15 cellular contexts compared by ENCODE assay signal in genomic region chr1:221841291-221841982, GRCh38.
DNase-seq lines count a peak whose midpoint lies in the region; ATAC-seq and TF ChIP-seq lines count a peak whose summit lies in the region.
"Had no signal": no experiment of that assay in that cellular context is flagged by ENCODE, and none has a peak within 500 bp of the region (broad histone marks: within the 10 kb centered on the region; RNA-seq: fewer than 3 reads in every experiment).

No MANE protein-coding gene starts in this region.

- DNase-seq in MCF 10A (ENCODE audit: unreplicated experiment): peak; percentile 53
- DNase-seq in breast epithelium (ENCODE audit: low spot score in 2 of 2): no peak
- peak; percentile 78 to 91 for DNase-seq in NOMO-1 (lab: John Stamatoyannopoulos, UW; ENCODE audit: unreplicated experiment in 2 of 2)
- DNase-seq in fibroblast of gingiva (ENCODE audit: low read depth): peak; percentile 78
- no peak for DNase-seq in smooth muscle cell (lab: John Stamatoyannopoulos, UW; ENCODE audit: unreplicated experiment)
- no peak for DNase-seq in DMS 273 (lab: John Stamatoyannopoulos, UW; ENCODE audit: unreplicated experiment)
- DNase-seq: activated CD8-positive, alpha-beta memory T cell treated with anti-CD3 and anti-CD28 coated beads, Interleukin-2, amount 50 U/mL, for 4 hours; activated naive CD4-positive, alpha-beta T cell treated with anti-CD3 and anti-CD28 coated beads for 36 hours; DMS 273 treated with DMSO at 0.1 percent for 48 hours had no signal

- H3F3A ChIP-seq in smooth muscle cell (ENCODE audit: low read depth): no peaks in the 10 kb centered on the region

- H3K27ac ChIP-seq in breast epithelium (no peak overlapping the region), smooth muscle cell (ENCODE audit: low read depth) (peak overlapping the region; percentile 89)
- H3K27ac ChIP-seq: neural progenitor cell had no signal

- no peak overlapping the region for H2AFZ ChIP-seq in smooth muscle cell (ENCODE audit: low read depth)
- H2AFZ ChIP-seq: hepatocyte, neural progenitor cell had no signal

- no peak for TF ChIP-seq POLR2A in breast epithelium (IDR thresholded peaks at IDR 0.05)

- H3K4me3 Mint-ChIP-seq in MCF 10A (ENCODE audit: unreplicated experiment): no peak overlapping the region
- H3K4me3 Mint-ChIP-seq: activated naive CD4-positive, alpha-beta T cell treated with anti-CD3 and anti-CD28 coated beads for 36 hours; neural progenitor cell had no signal

- intact Hi-C loops in MCF 10A (cut with micrococcal nuclease) (no loop called here), breast epithelium (cut with DNase I; ENCODE audit: low total_unique reads) (no loop called here)

- H3K27me3 Mint-ChIP-seq in MCF 10A (ENCODE audit: insufficient read depth, unreplicated experiment): no peaks in the 10 kb centered on the region

- CTCF ChIA-PET in MCF 10A (lab: Yijun Ruan, JAX): interaction anchor here (0.6 to 2.6 kb wide), 4 partner anchors 11 to 614 kb away, joined by 3 to 10 read pairs (median 4); no protein-coding TSS in a partner anchor

- BruUV-seq in MCF 10A (replicated peaks; lab: Mats Ljungman, UMichigan): no TSS peak

- no peaks in the 10 kb centered on the region for H3K4me1 ChIP-seq in breast epithelium
- H3K4me1 ChIP-seq in smooth muscle cell (ENCODE audit: low read depth): peaks cover 4% of the 10 kb centered on the region
- H3K4me1 ChIP-seq: neural progenitor cell had no signal

- no peak for TF ChIP-seq CTCF in MCF 10A (IDR thresholded peaks at IDR 0.05; ENCODE audit: unreplicated experiment)
- TF ChIP-seq CTCF in breast epithelium (IDR thresholded peaks at IDR 0.05): no peak
- no peak for TF ChIP-seq CTCF in smooth muscle cell (IDR thresholded peaks at IDR 0.05; ENCODE audit: borderline replicate concordance, insufficient read depth, poor library complexity, severe bottlenecking)

- H3K9me3 ChIP-seq in breast epithelium: no peaks in the 10 kb centered on the region
- H3K9me3 ChIP-seq in smooth muscle cell (replicated peaks; ENCODE audit: low read depth): no peaks in the 10 kb centered on the region

- H3K4me3 ChIP-seq in breast epithelium: no peak overlapping the region
- H3K4me3 ChIP-seq in smooth muscle cell: no peak overlapping the region
- H3K4me3 ChIP-seq: hepatocyte, neural progenitor cell had no signal

- no peak for ATAC-seq in HG03442 (IDR thresholded peaks at IDR 0.05; ENCODE audit: unreplicated experiment)
- no peak for ATAC-seq in GM21360 (IDR thresholded peaks at IDR 0.05; ENCODE audit: unreplicated experiment)
- ATAC-seq: left lobe of liver, SK-N-SH treated with all-trans-retinoic acid at 6 μM for 48 hours had no signal

- peak overlapping the region; percentile 94 for H3K27ac Mint-ChIP-seq in MCF 10A (ENCODE audit: low read depth, unreplicated experiment)
- H3K27ac Mint-ChIP-seq: activated naive CD4-positive, alpha-beta T cell treated with anti-CD3 and anti-CD28 coated beads for 36 hours; neural progenitor cell had no signal

- H3K36me3 ChIP-seq in breast epithelium (no peaks in the 10 kb centered on the region), smooth muscle cell (ENCODE audit: low read depth) (no peaks in the 10 kb centered on the region)
- H3K36me3 ChIP-seq: neural progenitor cell had no signal

- H3K9ac ChIP-seq in smooth muscle cell (ENCODE audit: low read depth): no peak overlapping the region
- H3K9ac ChIP-seq: neural progenitor cell had no signal

- no peaks in the 10 kb centered on the region for H3K9me3 Mint-ChIP-seq in MCF 10A (ENCODE audit: unreplicated experiment)
- H3K9me3 Mint-ChIP-seq: activated naive CD4-positive, alpha-beta T cell treated with anti-CD3 and anti-CD28 coated beads for 36 hours; neural progenitor cell had no signal

- POLR2A ChIA-PET in MCF 10A (lab: Yijun Ruan, JAX): interaction anchor here (0.6 to 5.9 kb wide), 10 partner anchors 10 to 124 kb away, joined by 3 to 64 read pairs (median 8); partner anchors contain the start of gene DUSP10

- no peaks in the 10 kb centered on the region for H3K79me2 ChIP-seq in smooth muscle cell (ENCODE audit: low read depth)
- H3K79me2 ChIP-seq: hepatocyte had no signal

- no peaks in the 10 kb centered on the region for H3K36me3 Mint-ChIP-seq in MCF 10A (ENCODE audit: insufficient read depth, unreplicated experiment)
- H3K36me3 Mint-ChIP-seq: neural progenitor cell had no signal

- H3K27me3 ChIP-seq in breast epithelium (no peaks in the 10 kb centered on the region), smooth muscle cell (ENCODE audit: low read depth) (no peaks in the 10 kb centered on the region)
- H3K27me3 ChIP-seq: hepatocyte, neural progenitor cell had no signal

- peaks cover 62% of the 10 kb centered on the region for H3K4me1 Mint-ChIP-seq in MCF 10A (ENCODE audit: insufficient read depth, unreplicated experiment)
- H3K4me1 Mint-ChIP-seq: neural progenitor cell had no signal

- WGBS in smooth muscle cell (ENCODE audit: low lambda C conversion rate): 79% methylated on average over 4 of the region's 4 CpGs

- H3K4me2 ChIP-seq in smooth muscle cell: no peak overlapping the region
- H3K4me2 ChIP-seq: hepatocyte, neural progenitor cell had no signal

- H4K20me1 ChIP-seq in smooth muscle cell (ENCODE audit: low read depth): no peaks in the 10 kb centered on the region

Comparison
In these comparisons a context has a peak if more than half of its experiments do, and no peak if none do; other contexts are left out.
1. DNase-seq: peak in MCF 10A (single experiment), NOMO-1 (2 of 2) and fibroblast of gingiva (single experiment); none in breast epithelium (0 of 2), smooth muscle cell (single experiment) and DMS 273 (single experiment).